Comparison of ENCODE assay signal across 1 cellular context in the genomic region with DNA sequence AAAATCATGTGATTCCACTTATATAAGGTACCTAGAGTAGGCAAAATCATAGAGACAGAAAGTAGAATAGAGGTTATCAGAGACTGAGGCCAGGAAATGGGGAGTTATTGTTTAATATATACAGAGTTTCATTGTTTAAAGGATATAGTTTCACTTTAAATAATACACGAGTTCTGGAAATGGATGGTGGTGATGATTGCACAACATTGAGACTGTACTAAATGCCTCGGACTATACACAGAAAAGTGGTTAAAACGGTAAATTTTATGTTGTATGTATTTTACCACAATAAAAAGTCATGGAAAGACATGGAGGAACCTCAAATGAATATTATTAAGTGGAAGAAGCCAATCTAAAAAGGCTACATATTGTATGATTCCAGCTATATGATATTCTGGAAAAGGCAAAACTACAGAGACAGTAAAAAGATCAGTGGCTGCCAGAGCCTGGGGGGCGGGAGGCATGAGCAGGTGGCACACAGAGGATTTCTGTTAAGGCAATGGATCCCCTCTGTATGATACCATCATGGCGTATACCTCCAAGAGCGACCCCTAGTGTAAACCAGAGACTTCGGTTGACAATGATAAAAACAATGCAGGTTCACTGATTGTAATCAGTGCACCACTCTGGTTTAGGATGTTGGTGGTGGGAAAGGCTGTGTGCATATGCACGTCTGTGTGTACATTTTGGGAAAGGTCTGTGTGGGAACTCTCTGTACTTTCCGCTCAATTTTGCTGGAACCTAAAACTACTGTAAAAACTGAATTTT.
TF ChIP-seq lines count a peak whose summit lies in the region.

No MANE protein-coding gene starts in this region.

TF ChIP-seq in K562, 482 proteins besides CTCF, POLR2A, EP300 and RAD21 (continued from another document):
- TF ChIP-seq, protein P1, sequence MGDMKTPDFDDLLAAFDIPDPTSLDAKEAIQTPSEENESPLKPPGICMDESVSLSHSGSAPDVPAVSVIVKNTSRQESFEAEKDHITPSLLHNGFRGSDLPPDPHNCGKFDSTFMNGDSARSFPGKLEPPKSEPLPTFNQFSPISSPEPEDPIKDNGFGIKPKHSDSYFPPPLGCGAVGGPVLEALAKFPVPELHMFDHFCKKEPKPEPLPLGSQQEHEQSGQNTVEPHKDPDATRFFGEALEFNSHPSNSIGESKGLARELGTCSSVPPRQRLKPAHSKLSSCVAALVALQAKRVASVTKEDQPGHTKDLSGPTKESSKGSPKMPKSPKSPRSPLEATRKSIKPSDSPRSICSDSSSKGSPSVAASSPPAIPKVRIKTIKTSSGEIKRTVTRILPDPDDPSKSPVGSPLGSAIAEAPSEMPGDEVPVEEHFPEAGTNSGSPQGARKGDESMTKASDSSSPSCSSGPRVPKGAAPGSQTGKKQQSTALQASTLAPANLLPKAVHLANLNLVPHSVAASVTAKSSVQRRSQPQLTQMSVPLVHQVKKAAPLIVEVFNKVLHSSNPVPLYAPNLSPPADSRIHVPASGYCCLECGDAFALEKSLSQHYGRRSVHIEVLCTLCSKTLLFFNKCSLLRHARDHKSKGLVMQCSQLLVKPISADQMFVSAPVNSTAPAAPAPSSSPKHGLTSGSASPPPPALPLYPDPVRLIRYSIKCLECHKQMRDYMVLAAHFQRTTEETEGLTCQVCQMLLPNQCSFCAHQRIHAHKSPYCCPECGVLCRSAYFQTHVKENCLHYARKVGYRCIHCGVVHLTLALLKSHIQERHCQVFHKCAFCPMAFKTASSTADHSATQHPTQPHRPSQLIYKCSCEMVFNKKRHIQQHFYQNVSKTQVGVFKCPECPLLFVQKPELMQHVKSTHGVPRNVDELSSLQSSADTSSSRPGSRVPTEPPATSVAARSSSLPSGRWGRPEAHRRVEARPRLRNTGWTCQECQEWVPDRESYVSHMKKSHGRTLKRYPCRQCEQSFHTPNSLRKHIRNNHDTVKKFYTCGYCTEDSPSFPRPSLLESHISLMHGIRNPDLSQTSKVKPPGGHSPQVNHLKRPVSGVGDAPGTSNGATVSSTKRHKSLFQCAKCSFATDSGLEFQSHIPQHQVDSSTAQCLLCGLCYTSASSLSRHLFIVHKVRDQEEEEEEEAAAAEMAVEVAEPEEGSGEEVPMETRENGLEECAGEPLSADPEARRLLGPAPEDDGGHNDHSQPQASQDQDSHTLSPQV (IDR thresholded peaks at IDR 0.05): no peak
- TF ChIP-seq JUN (IDR thresholded peaks at IDR 0.05; ENCODE audit: borderline replicate concordance, low read depth, low read length) (no peak), JUN (CRISPR knock-in tag; IDR thresholded peaks at IDR 0.05; ENCODE audit: borderline replicate concordance) (no peak), PHF8 (IDR thresholded peaks at IDR 0.05; ENCODE audit: borderline replicate concordance, low read length) (no peak), PURB (CRISPR knock-in tag; IDR thresholded peaks at IDR 0.05; ENCODE audit: low read depth) (no peak), GATAD2B (IDR thresholded peaks at IDR 0.05; ENCODE audit: borderline replicate concordance) (no peak), CEBPG (CRISPR knock-in tag; IDR thresholded peaks at IDR 0.05) (peak; percentile 90), CEBPG (tag; conservative IDR thresholded peaks at IDR 0.05 in 1 of 2, IDR thresholded peaks at IDR 0.05 in 1 of 2) (peak; percentile 93 to 100), ZFPM2 (CRISPR knock-in tag; IDR thresholded peaks at IDR 0.05) (no peak), DLX4 (CRISPR knock-in tag; IDR thresholded peaks at IDR 0.05) (no peak), HNRNPLL (IDR thresholded peaks at IDR 0.05; ENCODE audit: low read depth, low read length, poor library complexity, severe bottlenecking) (no peak), SOX6 (IDR thresholded peaks at IDR 0.05) (peak; percentile 80)
- TF ChIP-seq, protein P2, sequence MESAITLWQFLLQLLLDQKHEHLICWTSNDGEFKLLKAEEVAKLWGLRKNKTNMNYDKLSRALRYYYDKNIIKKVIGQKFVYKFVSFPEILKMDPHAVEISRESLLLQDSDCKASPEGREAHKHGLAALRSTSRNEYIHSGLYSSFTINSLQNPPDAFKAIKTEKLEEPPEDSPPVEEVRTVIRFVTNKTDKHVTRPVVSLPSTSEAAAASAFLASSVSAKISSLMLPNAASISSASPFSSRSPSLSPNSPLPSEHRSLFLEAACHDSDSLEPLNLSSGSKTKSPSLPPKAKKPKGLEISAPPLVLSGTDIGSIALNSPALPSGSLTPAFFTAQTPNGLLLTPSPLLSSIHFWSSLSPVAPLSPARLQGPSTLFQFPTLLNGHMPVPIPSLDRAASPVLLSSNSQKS (CRISPR knock-in tag; IDR thresholded peaks at IDR 0.05): no peak
- TF ChIP-seq, protein P3, sequence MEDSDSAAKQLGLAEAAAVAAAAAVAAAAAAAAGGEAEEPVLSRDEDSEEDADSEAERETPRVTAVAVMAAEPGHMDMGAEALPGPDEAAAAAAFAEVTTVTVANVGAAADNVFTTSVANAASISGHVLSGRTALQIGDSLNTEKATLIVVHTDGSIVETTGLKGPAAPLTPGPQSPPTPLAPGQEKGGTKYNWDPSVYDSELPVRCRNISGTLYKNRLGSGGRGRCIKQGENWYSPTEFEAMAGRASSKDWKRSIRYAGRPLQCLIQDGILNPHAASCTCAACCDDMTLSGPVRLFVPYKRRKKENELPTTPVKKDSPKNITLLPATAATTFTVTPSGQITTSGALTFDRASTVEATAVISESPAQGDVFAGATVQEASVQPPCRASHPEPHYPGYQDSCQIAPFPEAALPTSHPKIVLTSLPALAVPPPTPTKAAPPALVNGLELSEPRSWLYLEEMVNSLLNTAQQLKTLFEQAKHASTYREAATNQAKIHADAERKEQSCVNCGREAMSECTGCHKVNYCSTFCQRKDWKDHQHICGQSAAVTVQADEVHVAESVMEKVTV (CRISPR knock-in tag; IDR thresholded peaks at IDR 0.05): no peak
